8 cellular contexts compared by ENCODE assay signal in the genomic region with DNA sequence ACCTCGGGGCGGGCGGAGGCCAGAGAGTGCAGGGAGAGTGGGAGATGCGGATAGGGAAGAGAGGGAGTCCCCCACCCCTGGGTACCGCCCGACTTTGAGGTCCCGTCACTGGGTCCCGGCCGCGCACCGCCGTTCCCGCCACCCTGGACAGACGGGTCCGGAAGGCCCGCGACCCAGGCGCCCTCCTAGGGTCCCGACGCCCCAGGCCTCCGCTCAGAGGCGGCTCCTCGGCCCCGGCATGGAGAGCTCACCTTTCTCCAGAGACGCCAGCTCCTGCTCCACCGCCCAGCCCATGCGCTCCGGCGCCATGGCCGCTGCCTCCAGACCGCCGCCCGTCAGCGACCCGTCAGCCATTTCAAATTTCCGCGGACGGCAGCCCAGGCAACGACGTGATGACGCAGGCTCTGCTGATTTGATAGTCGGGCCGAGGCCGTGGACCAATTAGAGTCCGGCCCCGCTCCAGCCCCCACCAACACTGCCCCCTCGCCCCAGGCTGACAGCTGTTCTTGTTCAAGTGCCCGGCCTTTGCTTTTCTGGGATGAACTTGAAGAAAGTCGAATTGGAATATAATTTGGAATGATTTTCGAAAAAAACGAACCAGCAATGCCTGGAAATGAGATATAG. TPM values are rescaled to one million over a fixed set of nuclear protein-coding genes. Genes with fewer than 3 reads are reported as not detected.
DNase-seq lines count a peak whose midpoint lies in the region; ATAC-seq, FAIRE-seq and TF ChIP-seq lines count a peak whose summit lies in the region.

A gene with protein sequence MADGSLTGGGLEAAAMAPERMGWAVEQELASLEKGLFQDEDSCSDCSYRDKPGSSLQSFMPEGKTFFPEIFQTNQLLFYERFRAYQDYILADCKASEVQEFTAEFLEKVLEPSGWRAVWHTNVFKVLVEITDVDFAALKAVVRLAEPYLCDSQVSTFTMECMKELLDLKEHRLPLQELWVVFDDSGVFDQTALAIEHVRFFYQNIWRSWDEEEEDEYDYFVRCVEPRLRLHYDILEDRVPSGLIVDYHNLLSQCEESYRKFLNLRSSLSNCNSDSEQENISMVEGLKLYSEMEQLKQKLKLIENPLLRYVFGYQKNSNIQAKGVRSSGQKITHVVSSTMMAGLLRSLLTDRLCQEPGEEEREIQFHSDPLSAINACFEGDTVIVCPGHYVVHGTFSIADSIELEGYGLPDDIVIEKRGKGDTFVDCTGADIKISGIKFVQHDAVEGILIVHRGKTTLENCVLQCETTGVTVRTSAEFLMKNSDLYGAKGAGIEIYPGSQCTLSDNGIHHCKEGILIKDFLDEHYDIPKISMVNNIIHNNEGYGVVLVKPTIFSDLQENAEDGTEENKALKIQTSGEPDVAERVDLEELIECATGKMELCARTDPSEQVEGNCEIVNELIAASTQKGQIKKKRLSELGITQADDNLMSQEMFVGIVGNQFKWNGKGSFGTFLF (minus strand): TSS at position 374 of the 624 bp plus-strand sequence. CDS start 20 bp downstream, at position 354.

- peak; percentile 70 to 95 for TF ChIP-seq POLR2A in H1 (IDR thresholded peaks at IDR 0.05; ENCODE audit: control extremely low read depth in 1 of 2, low read depth in 2 of 2, low read length in 2 of 2)

- no peak within 1 kb of the TSS for H4K5ac ChIP-seq in H1 (ENCODE audit: insufficient read length, low read depth, low read length)

- peaks cover 2% of the 10 kb centered on the region; the same call in 1 of the 2 replicates for H3K79me1 ChIP-seq in H1 (ENCODE audit: low read depth, low read length)

- H3K27ac ChIP-seq in CD8-positive, alpha-beta T cell (ENCODE audit: low read depth, low read length) = no peak within 1 kb of the TSS
- peak within 1 kb of the TSS; percentile 64; the same call in 1 of the 2 replicates for H3K27ac ChIP-seq in H1 (ENCODE audit: low read depth, low read length)

- no peaks in the 10 kb centered on the region for H3K27me3 ChIP-seq in CD8-positive, alpha-beta T cell (ENCODE audit: insufficient read depth, low read length)
- no peaks in the 10 kb centered on the region for H3K27me3 ChIP-seq in H1 (replicated peaks in 1 of 4; ENCODE audit: control insufficient read depth in 3 of 4, extremely low read depth in 1 of 4, insufficient read depth in 3 of 4, low read length in 3 of 4)

- H3K9me3 Mint-ChIP-seq in CD8-positive, alpha-beta T cell = no peaks in the 10 kb centered on the region
- H3K9me3 Mint-ChIP-seq in activated CD8-positive, alpha-beta T cell treated with anti-CD3 and anti-CD28 coated beads, Interleukin-2, amount 10 ng/mL, durations not matched to agents 7 days and 5 days (ENCODE audit: insufficient read depth) = no peaks in the 10 kb centered on the region

- H2BK20ac ChIP-seq in H1 (ENCODE audit: low read length) = no peak within 1 kb of the TSS

- H3K14ac ChIP-seq in H1 (ENCODE audit: insufficient read length) = no peak within 1 kb of the TSS

- no peak within 1 kb of the TSS for H2BK120ac ChIP-seq in H1 (replicated peaks; ENCODE audit: low read depth, low read length)

- CTCF ChIA-PET in CD8-positive, alpha-beta T cell (lab: Charles Lee) = interaction anchor here (0.6 kb wide), 1 partner anchor 135 kb away, joined by 3 read pairs; no protein-coding TSS in a partner anchor
- CTCF ChIA-PET in activated CD8-positive, alpha-beta T cell treated with anti-CD3 and anti-CD28 coated beads, Interleukin-2, amount 10 ng/mL, durations not matched to agents 7 days and 5 days (lab: Charles Lee) = interaction anchor here (1.2 to 1.7 kb wide), 2 partner anchors 39 to 70 kb away, joined by 3 to 5 read pairs; no protein-coding TSS in a partner anchor
- CTCF ChIA-PET in H1 (lab: Charles Lee; ENCODE audit: partially characterized antibody) = interaction anchor here (1.9 to 2.3 kb wide), 2 partner anchors 11 to 15 kb away, joined by 4 to 6 read pairs; no protein-coding TSS in a partner anchor

- H3K4me3 Mint-ChIP-seq in CD8-positive, alpha-beta T cell = peak within 1 kb of the TSS; percentile 84
- H3K4me3 Mint-ChIP-seq in activated CD8-positive, alpha-beta T cell treated with anti-CD3 and anti-CD28 coated beads, Interleukin-2, amount 10 ng/mL, durations not matched to agents 7 days and 5 days = peak within 1 kb of the TSS; percentile 95

- peak within 1 kb of the TSS; percentile 41 for H3K4me3 ChIP-seq in CD8-positive, alpha-beta T cell (ENCODE audit: low read depth, low read length)
- H3K4me3 ChIP-seq in H1 (ENCODE audit: extremely low read depth in 1 of 4, insufficient read depth in 2 of 4, low read depth in 3 of 4, low read length in 4 of 4) = peak within 1 kb of the TSS; percentile 74 to 94 (median 81)

- no peaks in the 10 kb centered on the region; the same call in 1 of the 2 replicates for H3K23me2 ChIP-seq in H1 (ENCODE audit: low read depth, low read length)

- H3K36me3 ChIP-seq in CD8-positive, alpha-beta T cell (ENCODE audit: insufficient read depth, low read length) = no peaks in the 10 kb centered on the region
- H3K36me3 ChIP-seq in H1 (ENCODE audit: control insufficient read depth in 2 of 4, insufficient read depth in 4 of 4, low read length in 3 of 4) = peaks cover 4 to 14% (median 11%) of the 10 kb centered on the region in 4 experiments; a peak in 7 of 8 replicates

- no peak within 1 kb of the TSS for H2AK5ac ChIP-seq in H1 (ENCODE audit: low read depth, low read length)

- peak; percentile 19 to 64 (median 54) for DNase-seq in CD8-positive, alpha-beta T cell
- DNase-seq in NCI-H82 treated with DMSO at 0.1 percent for 48 hours (lab: John Stamatoyannopoulos, UW; ENCODE audit: unreplicated experiment) (peak; percentile 68), H1 (ENCODE audit: low read depth in 1 of 2, low spot score in 2 of 2) (peak; percentile 58 to 90), mesenteric fat pad (ENCODE audit: low spot score) (peak; percentile 94)
- DNase-seq in activated CD8-positive, alpha-beta T cell treated with anti-CD3 and anti-CD28 coated beads, Interleukin-2, amount 10 ng/mL, durations not matched to agents 7 days and 5 days = peak; percentile 91
- peak; percentile 55 for DNase-seq in stimulated activated CD8-positive, alpha-beta memory T cell treated with anti-CD3 and anti-CD28 coated beads, Interleukin-15, amount 100 ng/mL, for 24 hours (ENCODE audit: low read depth)

- 2% methylated on average over 48 of the region's 51 CpGs; no CpG with 5 or more reads in 1 of the 2 experiments for WGBS in H1 (ENCODE audit: extremely low coverage in 1 of 2, insufficient coverage in 1 of 2, insufficient read length in 1 of 2, insufficient replicate concordance in 2 of 2, low coverage in 1 of 2, low lambda C conversion rate in 2 of 2, missing lambda C conversion rate in 1 of 2), 2 experiments

- H3K4me2 ChIP-seq in H1 (ENCODE audit: insufficient read depth in 1 of 2, low read depth in 2 of 2, low read length in 2 of 2) = peak within 1 kb of the TSS; percentile 64 to 71

- no peak within 1 kb of the TSS for H3K56ac ChIP-seq in H1 (replicated peaks; ENCODE audit: insufficient read length, low read depth, low read length)

- no peak within 1 kb of the TSS for H3K18ac ChIP-seq in H1 (ENCODE audit: extremely low read depth, low read length)

- intact Hi-C loops in CD8-positive, alpha-beta T cell (cut with DNase I, micrococcal nuclease) = loop anchor here in 1 of 2 experiments (2.0 kb wide), 1 partner anchor 68 kb away; a partner anchor contains a TSS

- H3K23ac ChIP-seq in H1 (ENCODE audit: insufficient read length) = no peak within 1 kb of the TSS

- H3K27ac Mint-ChIP-seq in CD8-positive, alpha-beta T cell = no peak within 1 kb of the TSS
- H3K27ac Mint-ChIP-seq in activated CD8-positive, alpha-beta T cell treated with anti-CD3 and anti-CD28 coated beads, Interleukin-2, amount 10 ng/mL, durations not matched to agents 7 days and 5 days = peak within 1 kb of the TSS; percentile 98

- no peak for TF ChIP-seq EP300 in H1 (IDR thresholded peaks at IDR 0.05; ENCODE audit: borderline replicate concordance in 1 of 2, low read depth in 2 of 2, low read length in 2 of 2)

- no peaks in the 10 kb centered on the region for H3K9me3 ChIP-seq in CD8-positive, alpha-beta T cell (ENCODE audit: low read length)
- no peaks in the 10 kb centered on the region for H3K9me3 ChIP-seq in H1 (ENCODE audit: insufficient read depth in 2 of 2, low read depth in 1 of 2, low read length in 1 of 2)

- H3K27me3 Mint-ChIP-seq in CD8-positive, alpha-beta T cell (ENCODE audit: low read depth) = peaks cover 5% of the 10 kb centered on the region
- H3K27me3 Mint-ChIP-seq in activated CD8-positive, alpha-beta T cell treated with anti-CD3 and anti-CD28 coated beads, Interleukin-2, amount 10 ng/mL, durations not matched to agents 7 days and 5 days (ENCODE audit: low read depth) = no peaks in the 10 kb centered on the region

- no peak within 1 kb of the TSS for H2BK5ac ChIP-seq in H1 (ENCODE audit: low read depth, low read length)

- peaks cover 11% of the 10 kb centered on the region for H3K4me1 Mint-ChIP-seq in CD8-positive, alpha-beta T cell (ENCODE audit: low read depth)
- H3K4me1 Mint-ChIP-seq in activated CD8-positive, alpha-beta T cell treated with anti-CD3 and anti-CD28 coated beads, Interleukin-2, amount 10 ng/mL, durations not matched to agents 7 days and 5 days (ENCODE audit: low read depth) = peaks cover 25% of the 10 kb centered on the region

- H4K8ac ChIP-seq in H1 (ENCODE audit: extremely low read depth, insufficient read depth, low read length) = peak within 1 kb of the TSS; percentile 95

- TF ChIP-seq CTCF in CD8-positive, alpha-beta T cell (IDR thresholded peaks at IDR 0.05) = no peak
- no peak for TF ChIP-seq CTCF in H1 (IDR thresholded peaks at IDR 0.05; ENCODE audit: control extremely low read depth in 1 of 3, insufficient read depth in 1 of 3, low read depth in 1 of 3, low read length in 3 of 3)

- H2BK15ac ChIP-seq in H1 (ENCODE audit: low read length) = no peak within 1 kb of the TSS

- FAIRE-seq in H1 (lab: Jason Lieb, UNC) = no peak

- peak; percentile 80 for ATAC-seq in CD8-positive, alpha-beta T cell
- ATAC-seq in GM19438 (IDR thresholded peaks at IDR 0.05; ENCODE audit: low read depth, unreplicated experiment) = peak; percentile 78
- ATAC-seq in HG03565 (IDR thresholded peaks at IDR 0.05; ENCODE audit: unreplicated experiment) = peak; percentile 77
- peak; percentile 97 for ATAC-seq in activated CD8-positive, alpha-beta T cell treated with anti-CD3 and anti-CD28 coated beads, Interleukin-2, amount 10 ng/mL, durations not matched to agents 7 days and 5 days

- H4K91ac ChIP-seq in H1 (replicated peaks; ENCODE audit: insufficient read length, low read length) = no peak within 1 kb of the TSS

- no peak within 1 kb of the TSS; the same call in 1 of the 2 replicates for H2AFZ ChIP-seq in H1 (ENCODE audit: low read length)

- peaks cover 0 to 2% of the 10 kb centered on the region in 2 experiments for H4K20me1 ChIP-seq in H1 (replicated peaks in 1 of 2; ENCODE audit: control insufficient read depth in 1 of 2, insufficient read depth in 2 of 2, low read length in 2 of 2)

- H3K79me2 ChIP-seq in H1 (ENCODE audit: control insufficient read depth in 1 of 2, insufficient read depth in 2 of 2, low read length in 2 of 2) = peaks cover 0 to 22% of the 10 kb centered on the region in 2 experiments; a peak in 3 of 4 replicates

- H3K4ac ChIP-seq in H1 (replicated peaks; ENCODE audit: insufficient read length, low read depth, low read length) = no peak within 1 kb of the TSS

- no peak within 1 kb of the TSS for H2BK12ac ChIP-seq in H1 (ENCODE audit: low read depth, low read length)

- POLR2A ChIA-PET in CD8-positive, alpha-beta T cell (lab: Charles Lee) = no interaction called here
- POLR2A ChIA-PET in activated CD8-positive, alpha-beta T cell treated with anti-CD3 and anti-CD28 coated beads, Interleukin-2, amount 10 ng/mL, durations not matched to agents 7 days and 5 days (lab: Charles Lee) = interaction anchor here (0.7 to 1.5 kb wide), 6 partner anchors 20 to 353 kb away, joined by 3 to 5 read pairs (median 3); no protein-coding TSS in a partner anchor
- POLR2A ChIA-PET in H1 (lab: Charles Lee; ENCODE audit: partially characterized antibody) = interaction anchor here (0.8 to 2.2 kb wide), 7 partner anchors 9 to 46 kb away, joined by 3 to 11 read pairs (median 5); no protein-coding TSS in a partner anchor

- H3K36me3 Mint-ChIP-seq in CD8-positive, alpha-beta T cell = no peaks in the 10 kb centered on the region
- peaks cover 33% of the 10 kb centered on the region for H3K36me3 Mint-ChIP-seq in activated CD8-positive, alpha-beta T cell treated with anti-CD3 and anti-CD28 coated beads, Interleukin-2, amount 10 ng/mL, durations not matched to agents 7 days and 5 days (ENCODE audit: low read depth)

- H3K4me1 ChIP-seq in CD8-positive, alpha-beta T cell (ENCODE audit: insufficient read depth, low read length) = peaks cover 10% of the 10 kb centered on the region
- H3K4me1 ChIP-seq in H1 (replicated peaks in 1 of 4; ENCODE audit: control insufficient read depth in 3 of 4, insufficient read depth in 4 of 4, low read length in 3 of 4) = no peaks in the 10 kb centered on the region

- TF ChIP-seq RAD21 in H1 (IDR thresholded peaks at IDR 0.05 in 1 of 2, conservative IDR thresholded peaks at IDR 0.05 in 1 of 2; ENCODE audit: low read depth in 2 of 2, low read length in 2 of 2) = no peak

- H3K9ac ChIP-seq in H1 (replicated peaks in 1 of 4; ENCODE audit: extremely low read depth in 1 of 4, low read depth in 3 of 4, low read length in 3 of 4) = peak within 1 kb of the TSS; percentile 67 to 92 (median 80)

RNA-seq across cellular contexts. Expression of the gene that starts here (rescaled TPM):
- total RNA-seq in CD8-positive, alpha-beta T cell = 1 to 10 TPM in 1 of 2 experiments, under 1 TPM in 1; 0.52 to 1.3 TPM
- total RNA-seq in activated CD8-positive, alpha-beta T cell treated with anti-CD3 and anti-CD28 coated beads, Interleukin-2, amount 10 ng/mL, durations not matched to agents 7 days and 5 days = 10 to 100 TPM; 54.7 to 60.2 TPM
- 14.8 and 15.3 TPM in 2 replicates for total RNA-seq in H1 (2021; fragmentation: NEBNext Ultra II Directional; extraction: Animal tissue kit (Norgen Biotek cat#: 25700))
- 3.9 and 5.7 TPM in 2 replicates for polyA plus RNA-seq in H1 (2011; rRNA removed)
- polyA plus RNA-seq in H1 (2011; cell fraction: cytosol; rRNA removed) = 8.4 TPM
- polyA plus RNA-seq in H1 (2011; cell fraction: nucleus; rRNA removed) = 5.7 TPM
- polyA plus RNA-seq in H1 (2012, experiment 1 of 2) = 8.2 to 13.9 TPM (median 10.6 TPM) in 4 replicates
- polyA plus RNA-seq in H1 (2012, experiment 2 of 2) = 1.4 TPM
- 7.1 TPM for polyA plus RNA-seq in H1 (2013, experiment 1 of 2)
- polyA plus RNA-seq in H1 (2013, experiment 2 of 2) = 7.1 TPM
- polyA minus RNA-seq in H1 (2011; rRNA and poly(A)+ RNA removed) = 22.2 and 36.5 TPM in 2 replicates
- 7.9 TPM for polyA minus RNA-seq in H1 (2011; cell fraction: cytosol; rRNA and poly(A)+ RNA removed)
- polyA minus RNA-seq in H1 (2011; cell fraction: nucleus; rRNA and poly(A)+ RNA removed) = 23.9 TPM
- total RNA-seq in mesenteric fat pad = 0.29 TPM

Comparison
In these comparisons a context has a peak if more than half of its experiments do, and no peak if none do; other contexts are left out.
1. Peak in DNase-seq in mesenteric fat pad; RNA of the gene not detected or under 1 TPM.